ENCODE assay signal across 8 cellular contexts in genomic region chr5:3460416-3460815, GRCh38.
"Had no signal": no experiment of that assay in that cellular context is flagged by ENCODE, and none has a peak within 500 bp of the region (broad histone marks: within the 10 kb centered on the region; RNA-seq: fewer than 3 reads in every experiment).

No MANE protein-coding gene starts in this region.

- H3K4me3 ChIP-seq: GM12878 had no signal

- ATAC-seq: GM12878 had no signal

- DNase-seq: GDM1, GF-D8 had no signal

- FAIRE-seq: G401.6, GM12878, GM12891, GM12892, GM18507, GM19239 had no signal
